Comparison of ENCODE assay signal across 27 cellular contexts in the genomic region with DNA sequence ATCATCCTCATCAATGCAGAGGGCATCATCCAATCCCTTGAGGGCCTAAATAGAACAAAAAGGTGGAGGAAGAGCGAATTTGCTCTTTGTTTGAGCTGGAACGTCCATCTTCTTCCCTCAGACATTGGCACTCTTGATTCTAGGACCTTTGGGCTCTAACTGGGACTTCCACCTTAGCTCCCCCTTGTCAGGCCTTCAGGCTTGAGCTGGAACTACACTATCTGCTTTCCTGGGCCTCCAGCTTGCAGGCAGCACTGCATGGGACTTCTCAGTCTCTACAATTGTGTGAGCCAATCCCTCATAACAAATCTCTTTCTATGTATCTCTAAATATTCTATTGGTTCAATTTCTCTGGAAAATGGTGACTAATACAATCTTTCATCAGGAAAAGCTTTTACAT.
DNase-seq lines count a peak whose midpoint lies in the region; ATAC-seq, FAIRE-seq and TF ChIP-seq lines count a peak whose summit lies in the region.
"Had no signal": no experiment of that assay in that cellular context is flagged by ENCODE, and none has a peak within 500 bp of the region (broad histone marks: within the 10 kb centered on the region; RNA-seq: fewer than 3 reads in every experiment).

No MANE protein-coding gene starts in this region.

- H3K4ac ChIP-seq in H1 (replicated peaks; ENCODE audit: insufficient read length, low read depth, low read length): no peak overlapping the region

- H3K9me3 Mint-ChIP-seq in neural progenitor cell: no peaks in the 10 kb centered on the region
- H3K9me3 Mint-ChIP-seq: HFFc6 had no signal

- FAIRE-seq in H1 (lab: Jason Lieb, UNC): no peak
- FAIRE-seq: GM12878, GM19239 had no signal

- H3K23ac ChIP-seq in H1 (ENCODE audit: insufficient read length): no peak overlapping the region

- no peaks in the 10 kb centered on the region for H4K20me1 ChIP-seq in H1 (replicated peaks in 1 of 2; ENCODE audit: control insufficient read depth in 1 of 2, insufficient read depth in 2 of 2, low read length in 2 of 2)
- no peaks in the 10 kb centered on the region for H4K20me1 ChIP-seq in neural progenitor cell (ENCODE audit: low read depth)

- H4K8ac ChIP-seq in H1 (ENCODE audit: extremely low read depth, insufficient read depth, low read length): no peak overlapping the region

- no peak overlapping the region for H3K18ac ChIP-seq in H1 (ENCODE audit: extremely low read depth, low read length)

- no peak overlapping the region for H2BK20ac ChIP-seq in H1 (ENCODE audit: low read length)

- POLR2A ChIA-PET in H1 (lab: Charles Lee; ENCODE audit: partially characterized antibody): no interaction called here

- no peak overlapping the region for H3K9ac ChIP-seq in H1 (replicated peaks in 1 of 4; ENCODE audit: extremely low read depth in 1 of 4, low read depth in 3 of 4, low read length in 3 of 4)
- no peak overlapping the region for H3K9ac ChIP-seq in neural progenitor cell
- H3K9ac ChIP-seq: KMS-11 had no signal

- CTCF ChIA-PET in H1 (lab: Charles Lee; ENCODE audit: partially characterized antibody): interaction anchor here (0.8 to 1.6 kb wide), 3 partner anchors 23 to 50 kb away, joined by 3 to 4 read pairs (median 3); no protein-coding TSS in a partner anchor

- H3K79me2 ChIP-seq in H1 (ENCODE audit: control insufficient read depth in 1 of 2, insufficient read depth in 2 of 2, low read length in 2 of 2): no peaks in the 10 kb centered on the region
- no peaks in the 10 kb centered on the region for H3K79me2 ChIP-seq in neural progenitor cell (ENCODE audit: low read depth)

- no peak overlapping the region for H2BK12ac ChIP-seq in H1 (ENCODE audit: low read depth, low read length)

- no peaks in the 10 kb centered on the region for H3K27me3 ChIP-seq in H1 (replicated peaks in 1 of 4; ENCODE audit: control insufficient read depth in 3 of 4, extremely low read depth in 1 of 4, insufficient read depth in 3 of 4, low read length in 3 of 4)
- H3K27me3 ChIP-seq in neural progenitor cell: no peaks in the 10 kb centered on the region

- no peak overlapping the region for H2BK5ac ChIP-seq in H1 (ENCODE audit: low read depth, low read length)

- TF ChIP-seq CTCF in H1 (IDR thresholded peaks at IDR 0.05; ENCODE audit: control extremely low read depth in 1 of 3, insufficient read depth in 1 of 3, low read depth in 1 of 3, low read length in 3 of 3) (peak in 1 of 3 experiments; percentile 25; a peak in 1 of 4 replicates), neural progenitor cell (IDR thresholded peaks at IDR 0.05) (no peak)

- H3K14ac ChIP-seq in H1 (ENCODE audit: insufficient read length): no peak overlapping the region

- H2AK5ac ChIP-seq in H1 (ENCODE audit: low read depth, low read length): no peak overlapping the region

- no peak overlapping the region for H3K4me3 ChIP-seq in H1 (ENCODE audit: extremely low read depth in 1 of 4, insufficient read depth in 2 of 4, low read depth in 3 of 4, low read length in 4 of 4)
- no peak overlapping the region for H3K4me3 ChIP-seq in neural progenitor cell
- H3K4me3 ChIP-seq: GM12878 had no signal

- TF ChIP-seq RAD21 in H1 (IDR thresholded peaks at IDR 0.05 in 1 of 2, conservative IDR thresholded peaks at IDR 0.05 in 1 of 2; ENCODE audit: low read depth in 2 of 2, low read length in 2 of 2): no peak

- H3K27ac ChIP-seq in H1 (ENCODE audit: low read depth, low read length) (no peak overlapping the region), neural progenitor cell (no peak overlapping the region)
- H3K27ac ChIP-seq: KMS-11, RWPE1 had no signal

- H3K27ac Mint-ChIP-seq in neural progenitor cell: no peak overlapping the region
- H3K27ac Mint-ChIP-seq: HFFc6 had no signal

- no peak overlapping the region for H3K56ac ChIP-seq in H1 (replicated peaks; ENCODE audit: insufficient read length, low read depth, low read length)

- H4K91ac ChIP-seq in H1 (replicated peaks; ENCODE audit: insufficient read length, low read length): no peak overlapping the region

- 91% methylated on average over 2 of the region's 2 CpGs; no CpG with 5 or more reads in 1 of the 2 experiments for WGBS in H1 (ENCODE audit: extremely low coverage in 1 of 2, insufficient coverage in 1 of 2, insufficient read length in 1 of 2, insufficient replicate concordance in 2 of 2, low coverage in 1 of 2, low lambda C conversion rate in 2 of 2, missing lambda C conversion rate in 1 of 2), 2 experiments

- DNase-seq in NCI-H82 (lab: John Stamatoyannopoulos, UW) (peak; percentile 7), NCI-H82 treated with DMSO at 0.1 percent for 48 hours (lab: John Stamatoyannopoulos, UW; ENCODE audit: unreplicated experiment) (no peak), H1 (ENCODE audit: low read depth in 1 of 2, low spot score in 2 of 2) (no peak), neural progenitor cell (ENCODE audit: low spot score) (peak; percentile 12), NCI-H2107 treated with DMSO at 0.1 percent for 48 hours (lab: John Stamatoyannopoulos, UW; ENCODE audit: unreplicated experiment) (no peak)
- no peak for DNase-seq in stimulated activated CD4-positive, alpha-beta T cell treated with anti-CD3 and anti-CD28 coated beads, Interleukin-4, amount 100 ng/mL, for 24 hours
- DNase-seq: Calu3, EL, GDM1, H7, HFFc6, IMR-90, MM.1S, NCI-H1092, NCI-H1436, NCI-H187 treated with DMSO at 0.1 percent for 48 hours, NCI-H2107, NCI-H446, NCI-H524 treated with DMSO at 0.1 percent for 48 hours, SHP77, T-helper 1 cell had no signal

- ATAC-seq in HG02885 (IDR thresholded peaks at IDR 0.05; ENCODE audit: poor library complexity, unreplicated experiment): peak; percentile 44
- ATAC-seq: GM12878, Panc1 had no signal

- H3K4me1 Mint-ChIP-seq in neural progenitor cell: no peaks in the 10 kb centered on the region

- no peak overlapping the region for H3K4me2 ChIP-seq in H1 (ENCODE audit: insufficient read depth in 1 of 2, low read depth in 2 of 2, low read length in 2 of 2)
- H3K4me2 ChIP-seq in neural progenitor cell: no peak overlapping the region
- H3K4me2 ChIP-seq: KMS-11 had no signal

- no peaks in the 10 kb centered on the region for H3K79me1 ChIP-seq in H1 (ENCODE audit: low read depth, low read length)

- no peak for TF ChIP-seq EP300 in H1 (IDR thresholded peaks at IDR 0.05; ENCODE audit: borderline replicate concordance in 1 of 2, low read depth in 2 of 2, low read length in 2 of 2)

- H2AFZ ChIP-seq in H1 (ENCODE audit: low read length) (0 out of 2 replicates have a peak overlapping the region, but pooled peaks have one; percentile 26), neural progenitor cell (replicated peaks) (peak overlapping the region; percentile 17)

- no peaks in the 10 kb centered on the region for H3F3A ChIP-seq in neural progenitor cell (ENCODE audit: low read depth)

- H2BK15ac ChIP-seq in H1 (ENCODE audit: low read length): no peak overlapping the region

- no peaks in the 10 kb centered on the region for H3K36me3 ChIP-seq in H1 (ENCODE audit: control insufficient read depth in 2 of 4, insufficient read depth in 4 of 4, low read length in 3 of 4)
- no peaks in the 10 kb centered on the region for H3K36me3 ChIP-seq in neural progenitor cell

- H3K4me3 Mint-ChIP-seq in neural progenitor cell: no peak overlapping the region
- H3K4me3 Mint-ChIP-seq: HFFc6 had no signal

- H3K27me3 Mint-ChIP-seq in neural progenitor cell (ENCODE audit: insufficient read depth, low read depth): peaks cover 2% of the 10 kb centered on the region

- no peaks in the 10 kb centered on the region for H3K9me3 ChIP-seq in H1 (ENCODE audit: insufficient read depth in 2 of 2, low read depth in 1 of 2, low read length in 1 of 2)
- no peaks in the 10 kb centered on the region for H3K9me3 ChIP-seq in neural progenitor cell (ENCODE audit: low read depth)

- H3K23me2 ChIP-seq in H1 (ENCODE audit: low read depth, low read length): no peaks in the 10 kb centered on the region

- H2BK120ac ChIP-seq in H1 (replicated peaks; ENCODE audit: low read depth, low read length): no peak overlapping the region

- TF ChIP-seq POLR2A in H1 (IDR thresholded peaks at IDR 0.05; ENCODE audit: control extremely low read depth in 1 of 2, low read depth in 2 of 2, low read length in 2 of 2): no peak

- no peak overlapping the region for H4K5ac ChIP-seq in H1 (ENCODE audit: insufficient read length, low read depth, low read length)

- no peaks in the 10 kb centered on the region for H3K36me3 Mint-ChIP-seq in neural progenitor cell

- H3K4me1 ChIP-seq in H1 (replicated peaks in 1 of 4; ENCODE audit: control insufficient read depth in 3 of 4, insufficient read depth in 4 of 4, low read length in 3 of 4) (no peaks in the 10 kb centered on the region), neural progenitor cell (no peaks in the 10 kb centered on the region)

TF ChIP-seq in H1, 55 proteins besides CTCF, POLR2A, EP300 and RAD21 (continues in another document):
- TF ChIP-seq, protein P1, sequence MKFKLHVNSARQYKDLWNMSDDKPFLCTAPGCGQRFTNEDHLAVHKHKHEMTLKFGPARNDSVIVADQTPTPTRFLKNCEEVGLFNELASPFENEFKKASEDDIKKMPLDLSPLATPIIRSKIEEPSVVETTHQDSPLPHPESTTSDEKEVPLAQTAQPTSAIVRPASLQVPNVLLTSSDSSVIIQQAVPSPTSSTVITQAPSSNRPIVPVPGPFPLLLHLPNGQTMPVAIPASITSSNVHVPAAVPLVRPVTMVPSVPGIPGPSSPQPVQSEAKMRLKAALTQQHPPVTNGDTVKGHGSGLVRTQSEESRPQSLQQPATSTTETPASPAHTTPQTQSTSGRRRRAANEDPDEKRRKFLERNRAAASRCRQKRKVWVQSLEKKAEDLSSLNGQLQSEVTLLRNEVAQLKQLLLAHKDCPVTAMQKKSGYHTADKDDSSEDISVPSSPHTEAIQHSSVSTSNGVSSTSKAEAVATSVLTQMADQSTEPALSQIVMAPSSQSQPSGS (IDR thresholded peaks at IDR 0.05; ENCODE audit: low read length): no peak
- no peak for TF ChIP-seq SRF (IDR thresholded peaks at IDR 0.05; ENCODE audit: low read depth, low read length)
- TF ChIP-seq KDM1A (IDR thresholded peaks at IDR 0.05; ENCODE audit: borderline replicate concordance, low read length): no peak
- TF ChIP-seq SIRT6 (IDR thresholded peaks at IDR 0.05; ENCODE audit: low read length): no peak
- TF ChIP-seq TCF12 (IDR thresholded peaks at IDR 0.05; ENCODE audit: low read depth, low read length): no peak
- no peak for TF ChIP-seq CTBP2 (IDR thresholded peaks at IDR 0.05; ENCODE audit: borderline replicate concordance, insufficient read depth, insufficient read length, low read length)
- TF ChIP-seq POU5F1 (IDR thresholded peaks at IDR 0.05; ENCODE audit: low read depth, low read length): no peak
- TF ChIP-seq RBBP5 (IDR thresholded peaks at IDR 0.05; ENCODE audit: borderline replicate concordance, low read depth, low read length): no peak
- TF ChIP-seq SIN3A (conservative IDR thresholded peaks at IDR 0.05 in 1 of 2, IDR thresholded peaks at IDR 0.05 in 1 of 2; ENCODE audit: low read depth in 1 of 2, low read length in 2 of 2): no peak
- TF ChIP-seq EZH2 (IDR thresholded peaks at IDR 0.05; ENCODE audit: low read depth, low read length, severe bottlenecking): no peak
- no peak for TF ChIP-seq FOSL1 (IDR thresholded peaks at IDR 0.05; ENCODE audit: insufficient read depth, low read depth, low read length)
- TF ChIP-seq CBX5 (IDR thresholded peaks at IDR 0.05; ENCODE audit: low read depth, low read length): no peak
- no peak for TF ChIP-seq RXRA (IDR thresholded peaks at IDR 0.05; ENCODE audit: insufficient read depth, low read depth, low read length)

Comparison
In these comparisons a context has a peak if more than half of its experiments do, and no peak if none do; other contexts are left out.
1. DNase-seq: peak in NCI-H82 (single experiment) and neural progenitor cell (single experiment); none in NCI-H82 treated with DMSO at 0.1 percent for 48 hours (single experiment), H1 (0 of 2), NCI-H2107 treated with DMSO at 0.1 percent for 48 hours (single experiment) and stimulated activated CD4-positive, alpha-beta T cell treated with anti-CD3 and anti-CD28 coated beads, Interleukin-4, amount 100 ng/mL, for 24 hours (single experiment).